Comparison of ENCODE assay signal across 12 cellular contexts in genomic region chr2:239790313-239790712, GRCh38.
"Had no signal": no experiment of that assay in that cellular context is flagged by ENCODE, and none has a peak within 500 bp of the region (broad histone marks: within the 10 kb centered on the region; RNA-seq: fewer than 3 reads in every experiment).

No MANE protein-coding gene starts in this region.

- H3K9me3 Mint-ChIP-seq: neural crest cell had no signal

- H3K4me1 Mint-ChIP-seq: activated CD4-positive, alpha-beta T cell treated with anti-CD3 and anti-CD28 coated beads for 36 hours; stimulated activated effector memory CD8-positive, alpha-beta T cell treated with anti-CD3 and anti-CD28 coated beads, Interleukin-12 subunit alpha, Interleukin-12 subunit beta, amount 100 ng/mL, for 72 hours had no signal

- H3K4me1 ChIP-seq: ascending aorta, foreskin keratinocyte, left lung had no signal

- H3K36me3 Mint-ChIP-seq: stimulated activated effector memory CD8-positive, alpha-beta T cell treated with anti-CD3 and anti-CD28 coated beads, Interleukin-12 subunit alpha, Interleukin-12 subunit beta, amount 100 ng/mL, for 72 hours had no signal

- H3K27me3 ChIP-seq: ascending aorta, left lung had no signal

- H3K4me3 ChIP-seq: ascending aorta, left lung, SK-N-MC had no signal

- H3K27ac Mint-ChIP-seq: activated CD4-positive, alpha-beta T cell treated with anti-CD3 and anti-CD28 coated beads for 36 hours; stimulated activated effector memory CD8-positive, alpha-beta T cell treated with anti-CD3 and anti-CD28 coated beads, Interleukin-12 subunit alpha, Interleukin-12 subunit beta, amount 100 ng/mL, for 72 hours had no signal

- ATAC-seq: activated CD4-positive, alpha-beta T cell treated with anti-CD3 and anti-CD28 coated beads for 36 hours; foreskin keratinocyte; left lung; stimulated activated effector memory CD8-positive, alpha-beta T cell treated with anti-CD3 and anti-CD28 coated beads, Interleukin-12 subunit alpha, Interleukin-12 subunit beta, amount 100 ng/mL, for 72 hours had no signal

- H3K27ac ChIP-seq: ascending aorta, foreskin keratinocyte, left lung, SK-N-MC, VCaP had no signal

- H3K9me3 ChIP-seq: ascending aorta had no signal

- H3K36me3 ChIP-seq: ascending aorta, left lung had no signal

- DNase-seq: activated CD4-positive, alpha-beta T cell treated with anti-CD3 and anti-CD28 coated beads for 36 hours; activated gamma-delta T cell treated with Interleukin-2 at 50 U/mL for 16 hours; activated T-cell treated with anti-CD3 and anti-CD28 coated beads, Interleukin-2, amount 50 U/mL, for 48 hours; foreskin keratinocyte; left lung; small intestine; T-helper 1 cell had no signal

- H3K4me3 Mint-ChIP-seq: activated CD4-positive, alpha-beta T cell treated with anti-CD3 and anti-CD28 coated beads for 36 hours; neural crest cell; stimulated activated effector memory CD8-positive, alpha-beta T cell treated with anti-CD3 and anti-CD28 coated beads, Interleukin-12 subunit alpha, Interleukin-12 subunit beta, amount 100 ng/mL, for 72 hours had no signal
